16 cellular contexts compared by ENCODE assay signal in the genomic region with DNA sequence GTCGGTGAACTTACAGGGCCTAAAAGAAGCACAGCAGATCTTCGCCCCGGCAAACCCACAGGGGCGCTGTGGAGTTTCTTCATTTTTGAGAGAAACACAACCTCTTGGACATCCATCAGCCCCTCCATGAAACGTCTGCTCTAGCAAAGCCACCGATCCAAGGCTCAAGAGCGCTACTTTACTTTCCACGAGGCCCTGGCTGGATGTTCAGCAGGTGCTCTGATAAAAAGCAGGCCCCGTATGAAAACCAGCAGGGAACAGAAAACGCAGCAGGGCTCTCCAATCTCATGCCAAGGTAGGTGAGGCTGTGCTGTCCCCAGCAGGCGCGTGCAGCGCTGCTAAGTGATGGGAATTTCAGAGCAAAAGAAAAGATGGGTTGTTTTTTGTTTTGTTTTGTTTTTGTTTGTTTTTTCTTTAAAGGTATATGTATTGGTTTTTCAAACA.
A peak's percentile ranks its signal among the peaks of the same experiment; 100 is the strongest.
DNase-seq lines count a peak whose midpoint lies in the region; ATAC-seq, FAIRE-seq and TF ChIP-seq lines count a peak whose summit lies in the region.
"Had no signal": no experiment of that assay in that cellular context is flagged by ENCODE, and none has a peak within 500 bp of the region (broad histone marks: within the 10 kb centered on the region; RNA-seq: fewer than 3 reads in every experiment).

No MANE protein-coding gene starts in this region.

- H3K9ac ChIP-seq in DND-41 (ENCODE audit: low read depth, low read length) (peak overlapping the region; percentile 46), mucosa of rectum (ENCODE audit: low read depth in 1 of 2, low read length in 2 of 2) (peak overlapping the region in 1 of 2 donors; percentile 12), kidney (ENCODE audit: low read length in 2 of 2) (no peak overlapping the region)

- TF ChIP-seq CTCF in DND-41 (IDR thresholded peaks at IDR 0.05; ENCODE audit: borderline replicate concordance, extremely low read depth, low read length, poor library complexity, severe bottlenecking) = peak; percentile 44
- TF ChIP-seq CTCF in WERI-Rb-1 (IDR thresholded peaks at IDR 0.05; ENCODE audit: low read depth, low read length) = 0 out of 2 replicates have a peak, but pooled peaks have one; percentile 16
- no peak for TF ChIP-seq CTCF in kidney (IDR thresholded peaks at IDR 0.05; ENCODE audit: borderline replicate concordance, extremely low read depth, insufficient read depth)

- ATAC-seq in DND-41 (ENCODE audit: insufficient read depth, low read depth) = no peak
- ATAC-seq: activated CD4-positive, CD25-positive, alpha-beta regulatory T cell treated with anti-CD3 and anti-CD28 coated beads, Interleukin-2, amount 50 U/mL, for 24 hours; natural killer cell treated with Interleukin-12 subunit alpha and Interleukin-12 subunit beta and Interleukin-15 and Interleukin-18, amount 100 ng/mL, for 72 hours had no signal

- peak overlapping the region; percentile 58 for H3K4me2 ChIP-seq in DND-41 (ENCODE audit: insufficient read depth, low read length)

- peaks cover 87% of the 10 kb centered on the region for H3K79me2 ChIP-seq in DND-41 (ENCODE audit: insufficient read depth, low read length)

- H3K36me3 ChIP-seq in DND-41 (ENCODE audit: insufficient read depth, low read length) (peaks cover 39% of the 10 kb centered on the region), WERI-Rb-1 (no peaks in the 10 kb centered on the region), mucosa of rectum (ENCODE audit: control insufficient read depth in 2 of 2, insufficient read depth in 2 of 2, low read length in 2 of 2) (no peaks in the 10 kb centered on the region), kidney (ENCODE audit: control insufficient read depth in 1 of 2, insufficient read depth in 2 of 2, low read length in 2 of 2) (no peaks in the 10 kb centered on the region)
- H3K36me3 ChIP-seq: brain microvascular endothelial cell, MG63 had no signal

- no peak for FAIRE-seq in kidney (lab: Jason Lieb, UNC)
- FAIRE-seq: GM19239, RCC 7860 had no signal

- intact Hi-C loops in kidney (cut with DNase I) = no loop called here
- intact Hi-C loops in cardiac septum (cut with DNase I) = no loop called here

- H3K4me3 ChIP-seq in DND-41 (ENCODE audit: low read depth in 1 of 2, low read length in 2 of 2) = peak overlapping the region in 1 of 2 experiments; percentile 30; a peak in 2 of 4 replicates
- no peak overlapping the region for H3K4me3 ChIP-seq in WERI-Rb-1 (ENCODE audit: low read depth, low read length)
- H3K4me3 ChIP-seq in mucosa of rectum (ENCODE audit: low read length in 2 of 2) = no peak overlapping the region
- H3K4me3 ChIP-seq in kidney (ENCODE audit: low read length in 2 of 2) = no peak overlapping the region
- H3K4me3 ChIP-seq: MG63 had no signal

- H3K27ac ChIP-seq in DND-41 (ENCODE audit: low read length) (peak overlapping the region; percentile 85), WERI-Rb-1 (no peak overlapping the region), mucosa of rectum (ENCODE audit: low read depth in 2 of 2, low read length in 2 of 2) (peak overlapping the region; percentile 46 to 59), kidney (ENCODE audit: low read depth in 2 of 2, low read length in 2 of 2) (no peak overlapping the region)

- DNase-seq in DND-41 (peak; percentile 32), NAMALWA (ENCODE audit: low spot score) (peak; percentile 55), WERI-Rb-1 (no peak), H4 (ENCODE audit: low spot score) (no peak), kidney (no peak), cardiac septum (ENCODE audit: low spot score) (no peak)
- DNase-seq in stimulated activated CD4-positive, alpha-beta T cell treated with anti-CD3 and anti-CD28 coated beads, Interleukin-2, amount 100 ng/mL, for 48 hours = no peak
- DNase-seq: activated naive CD4-positive, alpha-beta T cell treated with anti-CD3 and anti-CD28 coated beads for 36 hours; CD4-positive, CD25-positive, alpha-beta regulatory T cell had no signal

- H3K4me1 ChIP-seq in DND-41 (ENCODE audit: insufficient read depth, low read length) = peaks cover 46% of the 10 kb centered on the region
- peaks cover 8 to 13% of the 10 kb centered on the region in 2 donors for H3K4me1 ChIP-seq in mucosa of rectum (ENCODE audit: control insufficient read depth in 2 of 2, insufficient read depth in 2 of 2, low read length in 2 of 2)
- H3K4me1 ChIP-seq in kidney (ENCODE audit: control insufficient read depth in 1 of 2, insufficient read depth in 1 of 2, low read depth in 1 of 2, low read length in 2 of 2) = no peaks in the 10 kb centered on the region

- peaks cover 2% of the 10 kb centered on the region for H3K9me3 ChIP-seq in DND-41 (ENCODE audit: insufficient read depth, low read length, severe bottlenecking)
- no peaks in the 10 kb centered on the region for H3K9me3 ChIP-seq in WERI-Rb-1 (ENCODE audit: severe bottlenecking)
- H3K9me3 ChIP-seq in mucosa of rectum (ENCODE audit: control insufficient read depth in 2 of 2, low read length in 2 of 2) = no peaks in the 10 kb centered on the region
- H3K9me3 ChIP-seq in kidney (ENCODE audit: control insufficient read depth in 1 of 2, low read length in 2 of 2) = no peaks in the 10 kb centered on the region
- H3K9me3 ChIP-seq: MG63 had no signal

- no peak overlapping the region for H2AFZ ChIP-seq in DND-41 (ENCODE audit: low read depth, low read length)

- H3K27me3 ChIP-seq in DND-41 (ENCODE audit: insufficient read depth, low read length, poor library complexity) (no peaks in the 10 kb centered on the region), WERI-Rb-1 (ENCODE audit: insufficient read depth, low read depth, severe bottlenecking) (no peaks in the 10 kb centered on the region), mucosa of rectum (ENCODE audit: control insufficient read depth in 2 of 2, insufficient read depth in 2 of 2, low read length in 2 of 2) (no peaks in the 10 kb centered on the region)
- H3K27me3 ChIP-seq: brain microvascular endothelial cell, MG63 had no signal

- peaks cover 12% of the 10 kb centered on the region; the same call in 1 of the 2 replicates for H4K20me1 ChIP-seq in DND-41 (ENCODE audit: insufficient read depth, low read length)

Comparison
In these comparisons a context has a peak if more than half of its experiments do, and no peak if none do; other contexts are left out.
1. DNase-seq: peak in DND-41 (single experiment) and NAMALWA (single experiment); none in WERI-Rb-1 (single experiment), stimulated activated CD4-positive, alpha-beta T cell treated with anti-CD3 and anti-CD28 coated beads, Interleukin-2, amount 100 ng/mL, for 48 hours (0 of 2), H4 (single experiment), kidney (single experiment) and cardiac septum (single experiment).
2. H3K27ac ChIP-seq: peak in DND-41 (single experiment) and mucosa of rectum (2 of 2); none in WERI-Rb-1 (single experiment) and kidney (0 of 2).